Comparison of ENCODE assay signal across 8 cellular contexts in the genomic region with DNA sequence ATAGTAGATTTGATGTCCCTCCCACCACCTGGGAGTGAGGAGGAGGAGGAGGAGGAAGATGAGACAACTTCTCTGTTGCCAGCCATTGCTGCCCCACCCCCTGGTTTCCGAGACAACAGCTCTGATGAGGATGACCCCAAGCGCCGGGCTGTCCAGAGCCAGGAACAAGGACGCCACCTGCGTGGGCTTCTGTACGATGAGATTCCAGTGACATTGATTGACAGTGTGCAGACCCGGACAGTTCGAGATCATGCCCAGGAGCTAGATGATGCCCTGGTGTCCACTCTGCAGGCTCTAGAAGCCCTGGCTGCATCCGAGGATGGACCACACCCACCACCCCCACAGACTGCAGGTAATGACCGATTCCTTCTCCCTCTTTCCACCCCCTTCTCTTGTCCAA.
"Had no signal": no experiment of that assay in that cellular context is flagged by ENCODE, and none has a peak within 500 bp of the region (broad histone marks: within the 10 kb centered on the region; RNA-seq: fewer than 3 reads in every experiment).

No MANE protein-coding gene starts in this region.

- H3K4me3 ChIP-seq: GM23338 had no signal

- DNase-seq: H9, HCEC 1CT, HFFc6, KBM-7 had no signal

- ATAC-seq: GM23338, HepG2 had no signal

- H3K27ac ChIP-seq: HL-60, KMS-11 had no signal

- H2AFZ ChIP-seq: GM23338 had no signal

- H3K4me2 ChIP-seq: GM23338, KMS-11 had no signal
